Comparison of ENCODE assay signal across 29 cellular contexts in the genomic region with DNA sequence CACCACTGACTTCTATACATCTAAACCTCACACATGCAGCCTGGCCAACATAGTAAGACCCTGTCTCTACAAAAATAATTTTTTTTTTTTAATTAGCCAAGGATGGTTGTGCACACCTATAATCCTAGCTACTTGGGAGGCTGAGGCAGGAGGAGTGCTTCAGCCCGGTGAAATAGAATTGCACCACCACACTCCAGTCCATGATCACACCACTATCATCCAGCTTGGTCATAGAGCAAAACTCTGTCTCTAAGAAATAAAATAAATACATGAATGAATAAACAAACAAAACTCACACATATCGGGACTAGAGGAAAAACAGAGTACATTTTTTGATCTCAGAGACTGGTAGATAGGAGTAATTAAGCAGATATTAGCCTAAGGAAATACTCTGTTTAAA.
"Had no signal": no experiment of that assay in that cellular context is flagged by ENCODE, and none has a peak within 500 bp of the region (broad histone marks: within the 10 kb centered on the region; RNA-seq: fewer than 3 reads in every experiment).

No MANE protein-coding gene starts in this region.

- H3K9me3 Mint-ChIP-seq: dendritic cell treated with granulocyte-macrophage colony-stimulating factor and Interleukin-4, amounts not matched to agents 40 ng/mL and 50 ng/mL, for 4 days had no signal

- H3K27me3 ChIP-seq: colonic mucosa, esophagus muscularis mucosa, esophagus squamous epithelium, foreskin keratinocyte, gastrocnemius medialis, gastroesophageal sphincter, heart left ventricle, heart right ventricle, hepatocyte had no signal

- H3K36me3 ChIP-seq: colonic mucosa, esophagus muscularis mucosa, esophagus squamous epithelium, gastrocnemius medialis, gastroesophageal sphincter, heart left ventricle, heart right ventricle had no signal

- H3K27me3 Mint-ChIP-seq: dendritic cell treated with granulocyte-macrophage colony-stimulating factor and Interleukin-4, amounts not matched to agents 40 ng/mL and 50 ng/mL, for 4 days had no signal

- H3K27ac Mint-ChIP-seq: dendritic cell treated with granulocyte-macrophage colony-stimulating factor and Interleukin-4, amounts not matched to agents 40 ng/mL and 50 ng/mL, for 4 days; effector memory CD8-positive, alpha-beta T cell; endodermal cell had no signal

- ATAC-seq: effector memory CD8-positive, alpha-beta T cell; esophagus mucosa; foreskin keratinocyte; gastrocnemius medialis; gastroesophageal sphincter; heart left ventricle; heart right ventricle had no signal

- H3K4me1 ChIP-seq: colonic mucosa, esophagus squamous epithelium, foreskin keratinocyte had no signal

- FAIRE-seq: endometrium, endothelial cell of umbilical vein, frontal cortex had no signal

- H3K4me2 ChIP-seq: hepatocyte had no signal

- H3K9me3 ChIP-seq: colonic mucosa, esophagus muscularis mucosa, esophagus squamous epithelium, gastrocnemius medialis, gastroesophageal sphincter, heart left ventricle, heart right ventricle had no signal

- H3K27ac ChIP-seq: colonic mucosa, coronary artery, dorsolateral prefrontal cortex, epithelial cell of prostate, esophagus muscularis mucosa, esophagus squamous epithelium, foreskin keratinocyte, gastrocnemius medialis, gastroesophageal sphincter, heart left ventricle, heart right ventricle, hepatocyte had no signal

- H3K4me3 Mint-ChIP-seq: dendritic cell treated with granulocyte-macrophage colony-stimulating factor and Interleukin-4, amounts not matched to agents 40 ng/mL and 50 ng/mL, for 4 days; effector memory CD8-positive, alpha-beta T cell; endodermal cell had no signal

- H2AFZ ChIP-seq: hepatocyte had no signal

- DNase-seq: colonic mucosa; cortex of kidney; dermis blood vessel endothelial cell; dorsolateral prefrontal cortex; effector CD4-positive, alpha-beta T cell; effector CD8-positive, alpha-beta T cell; effector memory CD4-positive, alpha-beta T cell; effector memory CD8-positive, alpha-beta T cell; endodermal cell; erythroblast; esophagus squamous epithelium; foreskin fibroblast; foreskin keratinocyte; foreskin melanocyte; gastrocnemius medialis; glutamatergic neuron; head of caudate nucleus; heart left ventricle; heart right ventricle had no signal

- H3K4me3 ChIP-seq: colonic mucosa, coronary artery, dorsolateral prefrontal cortex, esophagus muscularis mucosa, esophagus squamous epithelium, gastrocnemius medialis, gastroesophageal sphincter, heart left ventricle, heart right ventricle, hepatocyte had no signal
